Comparison of ENCODE assay signal across 14 cellular contexts in genomic region chr22:25736378-25737011, GRCh38. TPM values are rescaled to one million over a fixed set of nuclear protein-coding genes. Genes with fewer than 3 reads are reported as not detected.
A peak's percentile ranks its signal among the peaks of the same experiment; 100 is the strongest.
DNase-seq lines count a peak whose midpoint lies in the region; ATAC-seq and TF ChIP-seq lines count a peak whose summit lies in the region.
"Had no signal": no experiment of that assay in that cellular context is flagged by ENCODE, and none has a peak within 500 bp of the region (broad histone marks: within the 10 kb centered on the region; RNA-seq: fewer than 3 reads in every experiment).

No MANE protein-coding gene starts in this region.

- peak; percentile 93 for ATAC-seq in activated naive CD8-positive, alpha-beta T cell treated with anti-CD3 and anti-CD28 coated beads, Interleukin-2, amount 50 U/mL, for 24 hours
- ATAC-seq in stimulated activated naive CD8-positive, alpha-beta T cell treated with anti-CD3 and anti-CD28 coated beads, Interleukin-15, Interleukin-2, amounts not matched to agents 100 U/mL and 50 U/mL, for 24 hours, result peak; percentile 90
- ATAC-seq: left ventricle myocardium superior, sciatic nerve, upper lobe of right lung had no signal

- H3K4me1 ChIP-seq in BE2C, result no peaks in the 10 kb centered on the region; the same call in 1 of the 2 replicates
- H3K4me1 ChIP-seq: upper lobe of right lung had no signal

- peak overlapping the region; percentile 56 for H3K4me3 Mint-ChIP-seq in T-helper 1 cell treated with Interleukin-12 subunit alpha and Interleukin-12 subunit beta and Interleukin-4 antibody, amounts not matched to agents 30 μg/mL and 1 μg/mL, for 36 hours
- H3K4me3 Mint-ChIP-seq in activated naive CD8-positive, alpha-beta T cell treated with anti-CD3 and anti-CD28 coated beads, Interleukin-2, amount 50 U/mL, for 24 hours, result peak overlapping the region; percentile 61

- no peak for TF ChIP-seq CTCF in BE2C (IDR thresholded peaks at IDR 0.05; ENCODE audit: low read depth, low read length)

- H3K9me3 ChIP-seq in BE2C, result no peaks in the 10 kb centered on the region
- H3K9me3 ChIP-seq: upper lobe of right lung had no signal

- peaks cover 58% of the 10 kb centered on the region for H3K4me1 Mint-ChIP-seq in T-helper 1 cell treated with Interleukin-12 subunit alpha and Interleukin-12 subunit beta and Interleukin-4 antibody, amounts not matched to agents 30 μg/mL and 1 μg/mL, for 36 hours (ENCODE audit: low read depth)
- peaks cover 48% of the 10 kb centered on the region for H3K4me1 Mint-ChIP-seq in activated naive CD8-positive, alpha-beta T cell treated with anti-CD3 and anti-CD28 coated beads, Interleukin-2, amount 50 U/mL, for 24 hours

- no peaks in the 10 kb centered on the region for H3K27me3 ChIP-seq in BE2C
- H3K27me3 ChIP-seq: hepatocyte, upper lobe of right lung had no signal

- no peaks in the 10 kb centered on the region for H3K36me3 ChIP-seq in BE2C
- H3K36me3 ChIP-seq: upper lobe of right lung had no signal

- peaks cover 26% of the 10 kb centered on the region for H3K36me3 Mint-ChIP-seq in T-helper 1 cell treated with Interleukin-12 subunit alpha and Interleukin-12 subunit beta and Interleukin-4 antibody, amounts not matched to agents 30 μg/mL and 1 μg/mL, for 36 hours (ENCODE audit: low read depth)
- peaks cover 2% of the 10 kb centered on the region for H3K36me3 Mint-ChIP-seq in activated naive CD8-positive, alpha-beta T cell treated with anti-CD3 and anti-CD28 coated beads, Interleukin-2, amount 50 U/mL, for 24 hours (ENCODE audit: low read depth)

- H3K27ac Mint-ChIP-seq in T-helper 1 cell treated with Interleukin-12 subunit alpha and Interleukin-12 subunit beta and Interleukin-4 antibody, amounts not matched to agents 30 μg/mL and 1 μg/mL, for 36 hours, result peak overlapping the region; percentile 98
- peak overlapping the region; percentile 97 for H3K27ac Mint-ChIP-seq in activated naive CD8-positive, alpha-beta T cell treated with anti-CD3 and anti-CD28 coated beads, Interleukin-2, amount 50 U/mL, for 24 hours

- H3K9me3 Mint-ChIP-seq in T-helper 1 cell treated with Interleukin-12 subunit alpha and Interleukin-12 subunit beta and Interleukin-4 antibody, amounts not matched to agents 30 μg/mL and 1 μg/mL, for 36 hours, result peaks cover 3% of the 10 kb centered on the region
- no peaks in the 10 kb centered on the region for H3K9me3 Mint-ChIP-seq in activated naive CD8-positive, alpha-beta T cell treated with anti-CD3 and anti-CD28 coated beads, Interleukin-2, amount 50 U/mL, for 24 hours

- peak; percentile 1 for DNase-seq in activated effector memory CD4-positive, alpha-beta T cell treated with Interleukin-2 at 50 U/mL for 16 hours
- DNase-seq in activated effector memory CD4-positive, alpha-beta T cell treated with anti-CD3 and anti-CD28 coated beads, Interleukin-2, amount 50 U/mL, for 16 hours, result no peak
- DNase-seq in activated naive CD8-positive, alpha-beta T cell treated with anti-CD3 and anti-CD28 coated beads, Interleukin-2, amount 50 U/mL, for 24 hours, result peak; percentile 46
- peak; percentile 54 for DNase-seq in stimulated activated naive CD8-positive, alpha-beta T cell treated with anti-CD3 and anti-CD28 coated beads, Interleukin-15, Interleukin-2, amounts not matched to agents 100 U/mL and 50 U/mL, for 24 hours
- DNase-seq in BE2C (no peak), NCI-H526 treated with DMSO at 0.1 percent for 48 hours (lab: John Stamatoyannopoulos, UW) (no peak), DMS53 treated with DMSO at 0.1 percent for 48 hours (lab: John Stamatoyannopoulos, UW; ENCODE audit: unreplicated experiment) (no peak)
- DNase-seq: left ventricle myocardium superior, Right ventricle myocardium superior, upper lobe of right lung had no signal

- no peaks in the 10 kb centered on the region for H3K27me3 Mint-ChIP-seq in T-helper 1 cell treated with Interleukin-12 subunit alpha and Interleukin-12 subunit beta and Interleukin-4 antibody, amounts not matched to agents 30 μg/mL and 1 μg/mL, for 36 hours (ENCODE audit: low read depth)
- peaks cover 4% of the 10 kb centered on the region for H3K27me3 Mint-ChIP-seq in activated naive CD8-positive, alpha-beta T cell treated with anti-CD3 and anti-CD28 coated beads, Interleukin-2, amount 50 U/mL, for 24 hours

- H3K4me3 ChIP-seq in BE2C (ENCODE audit: low read depth, low read length), result no peak overlapping the region
- H3K4me3 ChIP-seq: hepatocyte, upper lobe of right lung had no signal

RNA-seq across cellular contexts. Expression of gene MYO18B, which starts 5.5 kb away (rescaled TPM):
- 1.8 TPM for polyA plus RNA-seq in BE2C (2012; ENCODE audit: insufficient read depth, insufficient read length, low read depth)
- polyA plus RNA-seq: AG04450, hepatocyte had no signal

Comparison
In these comparisons a context has a peak if more than half of its experiments do, and no peak if none do; other contexts are left out.
1. DNase-seq: peak in activated effector memory CD4-positive, alpha-beta T cell treated with Interleukin-2 at 50 U/mL for 16 hours (single experiment), activated naive CD8-positive, alpha-beta T cell treated with anti-CD3 and anti-CD28 coated beads, Interleukin-2, amount 50 U/mL, for 24 hours (single experiment) and stimulated activated naive CD8-positive, alpha-beta T cell treated with anti-CD3 and anti-CD28 coated beads, Interleukin-15, Interleukin-2, amounts not matched to agents 100 U/mL and 50 U/mL, for 24 hours (single experiment); none in activated effector memory CD4-positive, alpha-beta T cell treated with anti-CD3 and anti-CD28 coated beads, Interleukin-2, amount 50 U/mL, for 16 hours (single experiment), BE2C (single experiment), NCI-H526 treated with DMSO at 0.1 percent for 48 hours (single experiment) and DMS53 treated with DMSO at 0.1 percent for 48 hours (single experiment).